Comparison of ENCODE assay signal across 8 cellular contexts in genomic region chr22:27801616-27802388, GRCh38. TPM values are rescaled to one million over a fixed set of nuclear protein-coding genes. Genes with fewer than 3 reads are reported as not detected.
DNase-seq lines count a peak whose midpoint lies in the region; ATAC-seq and TF ChIP-seq lines count a peak whose summit lies in the region.

Gene MN1, minus strand, starts transcription at chr22:27801756. Its CDS starts 1,213 bp downstream, at chr22:27800543.

- ATAC-seq in HG02763 (IDR thresholded peaks at IDR 0.05; ENCODE audit: unreplicated experiment): no peak

- intact Hi-C loops in colonic mucosa (cut with DNase I): loop anchor here (2.0 to 5.0 kb wide), 2 partner anchors 395 to 1045 kb away; no protein-coding TSS in a partner anchor

- H3K4me1 ChIP-seq in colonic mucosa: peaks cover 6% of the 10 kb centered on the region

- H3K27ac ChIP-seq in colonic mucosa: peak within 1 kb of the TSS; percentile 34
- H3K27ac ChIP-seq in layer of hippocampus (ENCODE audit: low read depth, low read length): peak within 1 kb of the TSS; percentile 57

- no peaks in the 10 kb centered on the region for H3K36me3 ChIP-seq in colonic mucosa

- no peaks in the 10 kb centered on the region for H3K9me3 ChIP-seq in colonic mucosa

- no peak for TF ChIP-seq CTCF in colonic mucosa (IDR thresholded peaks at IDR 0.05)

- H3K9ac ChIP-seq in colonic mucosa (ENCODE audit: low read depth in 2 of 2, low read length in 2 of 2): peak within 1 kb of the TSS; percentile 19 to 24

- H3K4me3 ChIP-seq in colonic mucosa: peak within 1 kb of the TSS; percentile 77

- DNase-seq in NCI-H82 (lab: John Stamatoyannopoulos, UW) (peak; percentile 17), NCI-H82 treated with DMSO at 0.1 percent for 48 hours (lab: John Stamatoyannopoulos, UW; ENCODE audit: unreplicated experiment) (no peak), colonic mucosa (peak; percentile 42), LoVo (ENCODE audit: low spot score) (no peak)
- peak; percentile 51 to 58 for DNase-seq in activated CD4-positive, alpha-beta T cell treated with anti-CD3 and anti-CD28 coated beads for 4 hours
- peak; percentile 60 for DNase-seq in stimulated activated CD4-positive, alpha-beta T cell treated with anti-CD3 and anti-CD28 coated beads, Interleukin-12 subunit alpha, Interleukin-12 subunit beta, amount 100 ng/mL, for 4 hours

- H3K27me3 ChIP-seq in colonic mucosa (peaks cover 40% of the 10 kb centered on the region), layer of hippocampus (ENCODE audit: control insufficient read depth, insufficient read depth, low read length) (no peaks in the 10 kb centered on the region)

RNA-seq across cellular contexts. Expression of gene MN1, which starts in this region (rescaled TPM):
- 1 to 10 TPM in 1 of 2 donors, under 1 TPM in 1; 0.67 to 1.5 TPM for total RNA-seq in colonic mucosa

Comparison
In these comparisons a context has a peak if more than half of its experiments do, and no peak if none do; other contexts are left out.
1. DNase-seq: peak in NCI-H82 (single experiment), activated CD4-positive, alpha-beta T cell treated with anti-CD3 and anti-CD28 coated beads for 4 hours (2 of 2), colonic mucosa (single experiment) and stimulated activated CD4-positive, alpha-beta T cell treated with anti-CD3 and anti-CD28 coated beads, Interleukin-12 subunit alpha, Interleukin-12 subunit beta, amount 100 ng/mL, for 4 hours (single experiment); none in NCI-H82 treated with DMSO at 0.1 percent for 48 hours (single experiment) and LoVo (single experiment).